ENCODE assay signal across 22 cellular contexts in genomic region chr10:97597778-97598177, GRCh38. TPM values are rescaled to one million over a fixed set of nuclear protein-coding genes. Genes with fewer than 3 reads are reported as not detected.
A peak's percentile ranks its signal among the peaks of the same experiment; 100 is the strongest.
DNase-seq lines count a peak whose midpoint lies in the region; ATAC-seq, FAIRE-seq and TF ChIP-seq lines count a peak whose summit lies in the region.
"Had no signal": no experiment of that assay in that cellular context is flagged by ENCODE, and none has a peak within 500 bp of the region (broad histone marks: within the 10 kb centered on the region; RNA-seq: fewer than 3 reads in every experiment).

No MANE protein-coding gene starts in this region.

- H3K9me3 Mint-ChIP-seq in activated T-cell treated with anti-CD3 and anti-CD28 coated beads, Interleukin-2, amount 50 U/mL, for 24 hours, result no peaks in the 10 kb centered on the region
- H3K9me3 Mint-ChIP-seq: activated T-helper 2 cell treated with anti-CD3 and anti-CD28 coated beads, Interferon-gamma antibody, Interleukin-2, Interleukin-4, amounts not matched to agents 10 μg/mL and 5 μg/mL and 100 μg/mL, durations not matched to agents 14 hours and 24 hours and 36 hours; neural crest cell; stimulated activated memory B cell treated with anti-CD40 and anti-IgM and Interleukin-4, amounts not matched to agents 10 μg/mL and 1 μg/mL and 100 μg/mL, for 72 hours had no signal

- TF ChIP-seq POLR2A in thyroid gland (IDR thresholded peaks at IDR 0.05), result no peak

- no peak overlapping the region for H3K4me3 ChIP-seq in RWPE2 (ENCODE audit: severe bottlenecking)
- H3K4me3 ChIP-seq in kidney (ENCODE audit: low read length in 2 of 2), result no peak overlapping the region
- H3K4me3 ChIP-seq in thyroid gland (replicated peaks in 1 of 3), result no peak overlapping the region
- H3K4me3 ChIP-seq: tibial nerve had no signal

- H3K9me3 ChIP-seq in RWPE2 (ENCODE audit: severe bottlenecking) (no peaks in the 10 kb centered on the region), kidney (ENCODE audit: control insufficient read depth in 1 of 2, low read length in 2 of 2) (no peaks in the 10 kb centered on the region), thyroid gland (no peaks in the 10 kb centered on the region)
- H3K9me3 ChIP-seq: tibial nerve had no signal

- intact Hi-C loops in kidney (cut with DNase I), result no loop called here
- intact Hi-C loops in thyroid gland (cut with DNase I), result no loop called here

- ATAC-seq in RWPE2 (ENCODE audit: low read depth) (no peak), left lobe of liver (no peak), HG02973 (IDR thresholded peaks at IDR 0.05; ENCODE audit: unreplicated experiment) (no peak)
- ATAC-seq: stimulated activated memory B cell treated with anti-CD40 and anti-IgM and Interleukin-4, amounts not matched to agents 10 μg/mL and 1 μg/mL and 100 μg/mL, for 72 hours had no signal

- H3K4me1 Mint-ChIP-seq in activated T-cell treated with anti-CD3 and anti-CD28 coated beads, Interleukin-2, amount 50 U/mL, for 24 hours (ENCODE audit: low read depth), result peaks cover 3% of the 10 kb centered on the region
- H3K4me1 Mint-ChIP-seq: neural crest cell; stimulated activated memory B cell treated with anti-CD40 and anti-IgM and Interleukin-4, amounts not matched to agents 10 μg/mL and 1 μg/mL and 100 μg/mL, for 72 hours had no signal

- peak overlapping the region; percentile 18 for H3K27ac Mint-ChIP-seq in activated T-cell treated with anti-CD3 and anti-CD28 coated beads, Interleukin-2, amount 50 U/mL, for 24 hours
- H3K27ac Mint-ChIP-seq: activated T-helper 2 cell treated with anti-CD3 and anti-CD28 coated beads, Interferon-gamma antibody, Interleukin-2, Interleukin-4, amounts not matched to agents 10 μg/mL and 5 μg/mL and 100 μg/mL, durations not matched to agents 14 hours and 24 hours and 36 hours; stimulated activated memory B cell treated with anti-CD40 and anti-IgM and Interleukin-4, amounts not matched to agents 10 μg/mL and 1 μg/mL and 100 μg/mL, for 72 hours had no signal

- TF ChIP-seq CTCF in RWPE2 (IDR thresholded peaks at IDR 0.05; ENCODE audit: poor library complexity, severe bottlenecking) (no peak), kidney (IDR thresholded peaks at IDR 0.05; ENCODE audit: borderline replicate concordance, extremely low read depth, insufficient read depth) (no peak), thyroid gland (IDR thresholded peaks at IDR 0.05) (no peak)

- H3K27ac ChIP-seq in RWPE2 (ENCODE audit: poor library complexity, severe bottlenecking), result peak overlapping the region; percentile 63
- no peak overlapping the region for H3K27ac ChIP-seq in kidney (ENCODE audit: low read depth in 2 of 2, low read length in 2 of 2)
- peak overlapping the region in 2 of 3 donors; percentile 17 to 37 for H3K27ac ChIP-seq in thyroid gland

- FAIRE-seq in kidney (lab: Jason Lieb, UNC), result no peak

- no peaks in the 10 kb centered on the region for H3K36me3 ChIP-seq in RWPE2 (ENCODE audit: low read depth)
- H3K36me3 ChIP-seq in kidney (ENCODE audit: control insufficient read depth in 1 of 2, insufficient read depth in 2 of 2, low read length in 2 of 2), result peaks cover 2 to 19% of the 10 kb centered on the region in 2 donors
- no peaks in the 10 kb centered on the region for H3K36me3 ChIP-seq in thyroid gland
- H3K36me3 ChIP-seq: tibial nerve had no signal

- H3K9ac ChIP-seq in kidney (ENCODE audit: low read length in 2 of 2), result no peak overlapping the region

- H3K27me3 ChIP-seq in RWPE2 (ENCODE audit: insufficient read depth, poor library complexity, severe bottlenecking) (no peaks in the 10 kb centered on the region), thyroid gland (no peaks in the 10 kb centered on the region)
- H3K27me3 ChIP-seq: tibial nerve had no signal

- H3K4me3 Mint-ChIP-seq in activated T-cell treated with anti-CD3 and anti-CD28 coated beads, Interleukin-2, amount 50 U/mL, for 24 hours, result no peak overlapping the region
- H3K4me3 Mint-ChIP-seq: neural crest cell; stimulated activated memory B cell treated with anti-CD40 and anti-IgM and Interleukin-4, amounts not matched to agents 10 μg/mL and 1 μg/mL and 100 μg/mL, for 72 hours had no signal

- 86 to 90% methylated on average over 2 of the region's 2 CpGs for WGBS in thyroid gland, 2 donors

- no peak for DNase-seq in activated T-cell treated with anti-CD3 and anti-CD28 coated beads, Interleukin-2, amount 50 U/mL, for 24 hours
- DNase-seq in activated T-cell treated with anti-CD3 and anti-CD28 coated beads for 4 hours (no peak), RWPE2 (ENCODE audit: low spot score) (no peak), kidney (peak; percentile 4), thyroid gland (no peak), left lobe of liver (ENCODE audit: low spot score) (no peak), activated gamma-delta T cell (lab: John Stamatoyannopoulos, UW) (no peak)
- DNase-seq: activated CD8-positive, alpha-beta memory T cell treated with anti-CD3 and anti-CD28 coated beads for 24 hours; caudate nucleus; DMS79 treated with DMSO at 0.1 percent for 48 hours; kidney glomerular epithelial cell; NCI-H2081; NCI-H510A; SHP77; stimulated activated CD4-positive, alpha-beta T cell treated with anti-CD3 and anti-CD28 coated beads, Interleukin-15, amount 100 ng/mL, for 24 hours had no signal

- H3K36me3 Mint-ChIP-seq in activated T-cell treated with anti-CD3 and anti-CD28 coated beads, Interleukin-2, amount 50 U/mL, for 24 hours (ENCODE audit: low read depth), result no peaks in the 10 kb centered on the region
- H3K36me3 Mint-ChIP-seq: stimulated activated memory B cell treated with anti-CD40 and anti-IgM and Interleukin-4, amounts not matched to agents 10 μg/mL and 1 μg/mL and 100 μg/mL, for 72 hours had no signal

- H3K27me3 Mint-ChIP-seq in activated T-cell treated with anti-CD3 and anti-CD28 coated beads, Interleukin-2, amount 50 U/mL, for 24 hours, result no peaks in the 10 kb centered on the region
- H3K27me3 Mint-ChIP-seq: stimulated activated memory B cell treated with anti-CD40 and anti-IgM and Interleukin-4, amounts not matched to agents 10 μg/mL and 1 μg/mL and 100 μg/mL, for 72 hours had no signal

- H3K4me1 ChIP-seq in RWPE2 (ENCODE audit: insufficient read depth, poor library complexity, severe bottlenecking), result peaks cover 22% of the 10 kb centered on the region
- H3K4me1 ChIP-seq in kidney (ENCODE audit: control insufficient read depth in 1 of 2, insufficient read depth in 1 of 2, low read depth in 1 of 2, low read length in 2 of 2), result peaks cover 0 to 11% of the 10 kb centered on the region in 2 donors
- H3K4me1 ChIP-seq in thyroid gland, result peaks cover 0 to 15% of the 10 kb centered on the region in 2 donors

RNA-seq across cellular contexts. Expression of gene C10orf62, which starts 8.3 kb away (rescaled TPM):
- total RNA-seq in kidney (1.6 TPM), thyroid gland (1 to 10 TPM in 2 of 4 donors, not detected in 2; 1.0 to 1.1 TPM), left lobe of liver (3.7 TPM)
- 0.77 TPM for polyA plus RNA-seq in kidney (ENCODE audit: insufficient read depth, low read depth, low replicate concordance)
- total RNA-seq: activated T-helper 2 cell treated with anti-CD3 and anti-CD28 coated beads, Interferon-gamma antibody, Interleukin-2, Interleukin-4, amounts not matched to agents 10 μg/mL and 5 μg/mL and 100 μg/mL, durations not matched to agents 14 hours and 24 hours and 36 hours; fibroblast of lung; neural crest cell; T-helper 1 cell treated with Interleukin-12 subunit alpha and Interleukin-12 subunit beta and Interleukin-4 antibody, amounts not matched to agents 30 ng/mL and 1 ng/mL, for 36 hours had no signal
- polyA plus RNA-seq: fibroblast of lung had no signal

RNA-seq across cellular contexts. Expression of gene HOGA1, which starts 13.6 kb away (rescaled TPM):
- 28.8 TPM for total RNA-seq in kidney
- polyA plus RNA-seq in kidney (ENCODE audit: insufficient read depth, low read depth, low replicate concordance), result 100 TPM
- total RNA-seq in thyroid gland, result 1 to 10 TPM in 2 of 4 donors, under 1 TPM in 2; 0.67 to 4.5 (median 0.93) TPM
- total RNA-seq in left lobe of liver, result 66.2 TPM
- total RNA-seq: activated T-helper 2 cell treated with anti-CD3 and anti-CD28 coated beads, Interferon-gamma antibody, Interleukin-2, Interleukin-4, amounts not matched to agents 10 μg/mL and 5 μg/mL and 100 μg/mL, durations not matched to agents 14 hours and 24 hours and 36 hours; T-helper 1 cell treated with Interleukin-12 subunit alpha and Interleukin-12 subunit beta and Interleukin-4 antibody, amounts not matched to agents 30 ng/mL and 1 ng/mL, for 36 hours had no signal

RNA-seq across cellular contexts. Expression of gene ANKRD2, which starts 25.2 kb away (rescaled TPM):
- total RNA-seq in kidney, result 3.6 TPM
- 10.0 TPM for polyA plus RNA-seq in kidney (ENCODE audit: insufficient read depth, low read depth, low replicate concordance)
- not detected for total RNA-seq in thyroid gland
- total RNA-seq in left lobe of liver, result not detected
- total RNA-seq: neural crest cell; T-helper 1 cell treated with Interleukin-12 subunit alpha and Interleukin-12 subunit beta and Interleukin-4 antibody, amounts not matched to agents 30 ng/mL and 1 ng/mL, for 36 hours had no signal

RNA-seq across cellular contexts. Expression of gene MORN4, which starts 35.5 kb away (rescaled TPM):
- total RNA-seq in kidney (9.1 TPM), thyroid gland (10 to 100 TPM in 2 of 4 donors, 1 to 10 TPM in 2; 4.6 to 18.9 (median 9.7) TPM), left lobe of liver (0.81 TPM)
- polyA plus RNA-seq in kidney (ENCODE audit: insufficient read depth, low read depth, low replicate concordance), result 21.2 TPM

RNA-seq across cellular contexts. Expression of gene PI4K2A, which starts 42.7 kb away (rescaled TPM):
- 14.2 TPM for total RNA-seq in kidney
- 17.3 TPM for polyA plus RNA-seq in kidney (ENCODE audit: insufficient read depth, low read depth, low replicate concordance)
- 10 to 100 TPM; 19.9 to 31.3 (median 24.1) TPM for total RNA-seq in thyroid gland
- total RNA-seq in left lobe of liver, result 5.6 TPM

Comparison
In these comparisons a context has a peak if more than half of its experiments do, and no peak if none do; other contexts are left out.
1. H3K27ac ChIP-seq: peak in RWPE2 (single experiment) and thyroid gland (2 of 3); none in kidney (0 of 2).